ENCODE assay signal across 13 cellular contexts in genomic region chr20:62780696-62781095, GRCh38. TPM values are rescaled to one million over a fixed set of nuclear protein-coding genes. Genes with fewer than 3 reads are reported as not detected.
"Had no signal": no experiment of that assay in that cellular context is flagged by ENCODE, and none has a peak within 500 bp of the region (broad histone marks: within the 10 kb centered on the region; RNA-seq: fewer than 3 reads in every experiment).

No MANE protein-coding gene starts in this region.

- DNase-seq: activated CD4-positive, alpha-beta T cell treated with anti-CD3 and anti-CD28 coated beads, Interleukin-2, amount 10 ng/mL, durations not matched to agents 7 days and 5 days; activated CD8-positive, alpha-beta memory T cell treated with anti-CD3 and anti-CD28 coated beads, Interleukin-2, amount 50 U/mL, for 48 hours; activated gamma-delta T cell; activated T-cell treated with anti-CD3 and anti-CD28 coated beads, Interleukin-2, amount 50 U/mL, for 72 hours; amniotic stem cell; islet precursor cell; left lung; mammary epithelial cell; naive thymus-derived CD4-positive, alpha-beta T cell; stimulated activated CD4-positive, alpha-beta T cell treated with anti-CD3 and anti-CD28 coated beads, Interleukin-12 subunit alpha, Interleukin-12 subunit beta, amount 100 ng/mL, for 4 hours; stimulated activated CD4-positive, alpha-beta T cell treated with anti-CD3 and anti-CD28 coated beads, Interleukin-2, amount 100 ng/mL, for 24 hours had no signal

- ATAC-seq: activated T-cell treated with anti-CD3 and anti-CD28 coated beads, Interleukin-2, amount 50 U/mL, for 72 hours; left lung; naive thymus-derived CD4-positive, alpha-beta T cell; stimulated activated effector memory CD8-positive, alpha-beta T cell treated with anti-CD3 and anti-CD28 coated beads, Interleukin-12 subunit alpha, Interleukin-12 subunit beta, amount 100 ng/mL, for 72 hours had no signal

- H3K9me3 ChIP-seq: left lung had no signal

- H3K36me3 ChIP-seq: left lung had no signal

- H3K4me3 ChIP-seq: left lung had no signal

- H3K27ac ChIP-seq: left lung had no signal

RNA-seq across cellular contexts. Expression of gene COL9A3, which starts 36.2 kb away (rescaled TPM):
- total RNA-seq: activated CD4-positive, alpha-beta T cell treated with anti-CD3 and anti-CD28 coated beads, Interleukin-2, amount 10 ng/mL, durations not matched to agents 7 days and 5 days; mononuclear cell had no signal
- polyA plus RNA-seq: naive thymus-derived CD4-positive, alpha-beta T cell had no signal
